ENCODE assay signal across 1 cellular context in genomic region chr7:73683056-73683915, GRCh38.
TF ChIP-seq lines count a peak whose summit lies in the region.

TSS of gene BUD23 (plus strand) at chr7:73683597. CDS start at chr7:73683626, 29 bp downstream.
TSS of gene DNAJC30 (minus strand) at chr7:73683453. CDS start at chr7:73683423, 30 bp downstream.

TF ChIP-seq in K562, 482 proteins besides CTCF, POLR2A, EP300 and RAD21 (continued from another document and continues in another):
- no peak for TF ChIP-seq E4F1 (CRISPR knock-in tag; IDR thresholded peaks at IDR 0.05; ENCODE audit: borderline replicate concordance)
- no peak for TF ChIP-seq ZBTB49 (CRISPR knock-in tag; IDR thresholded peaks at IDR 0.05; ENCODE audit: borderline replicate concordance)
- no peak for TF ChIP-seq IRF9 (tag; IDR thresholded peaks at IDR 0.05)
- TF ChIP-seq ZNF507 (tag; conservative IDR thresholded peaks at IDR 0.05), result no peak
- TF ChIP-seq RBM39 (optimal IDR thresholded peaks at IDR 0.05; ENCODE audit: low read depth, low read length), result no peak
- peak; percentile 89; the same call in 1 of the 2 replicates for TF ChIP-seq ZNF395 (CRISPR knock-in tag; IDR thresholded peaks at IDR 0.05)
- TF ChIP-seq AFF4 (CRISPR knock-in tag; IDR thresholded peaks at IDR 0.05), result 0 out of 2 replicates have a peak, but pooled peaks have one; percentile 39
- TF ChIP-seq C11orf30 (IDR thresholded peaks at IDR 0.05; ENCODE audit: low read depth), result peak; percentile 99
- peak; percentile 79 for TF ChIP-seq FOS (IDR thresholded peaks at IDR 0.05; ENCODE audit: extremely low read depth, insufficient read length)
- no peak for TF ChIP-seq KLF10 (CRISPR knock-in tag; IDR thresholded peaks at IDR 0.05)
- no peak for TF ChIP-seq ZBTB43 (CRISPR knock-in tag; IDR thresholded peaks at IDR 0.05)
- TF ChIP-seq RFX7 (CRISPR knock-in tag; IDR thresholded peaks at IDR 0.05), result no peak
- TF ChIP-seq IFI16 (CRISPR knock-in tag; IDR thresholded peaks at IDR 0.05), result no peak
- peak; percentile 51 for TF ChIP-seq HNRNPLL (IDR thresholded peaks at IDR 0.05; ENCODE audit: low read depth, low read length, poor library complexity, severe bottlenecking)
- TF ChIP-seq BCOR (IDR thresholded peaks at IDR 0.05), result peak; percentile 19; the same call in 1 of the 2 replicates
- TF ChIP-seq SRSF9 (IDR thresholded peaks at IDR 0.05; ENCODE audit: borderline replicate concordance, low read depth, low read length), result no peak
- TF ChIP-seq GABPA (tag; conservative IDR thresholded peaks at IDR 0.05; ENCODE audit: low read depth), result peak; percentile 45; the same call in 1 of the 2 replicates
- no peak for TF ChIP-seq DDX20 (tag; IDR thresholded peaks at IDR 0.05; ENCODE audit: low read depth)
- TF ChIP-seq MEF2A (IDR thresholded peaks at IDR 0.05; ENCODE audit: control insufficient read depth, low read depth, low read length), result no peak
- TF ChIP-seq ZNF75A (CRISPR knock-in tag; IDR thresholded peaks at IDR 0.05), result no peak
- TF ChIP-seq ZNF41 (CRISPR knock-in tag; conservative IDR thresholded peaks at IDR 0.05), result no peak
- TF ChIP-seq ZFP36 (IDR thresholded peaks at IDR 0.05; ENCODE audit: low read depth, low read length, partially characterized antibody), result no peak
- peak; percentile 99 for TF ChIP-seq MTA1 (IDR thresholded peaks at IDR 0.05; ENCODE audit: borderline replicate concordance)
- no peak for TF ChIP-seq CEBPB (tag; IDR thresholded peaks at IDR 0.05)
- TF ChIP-seq SNIP1 (IDR thresholded peaks at IDR 0.05; ENCODE audit: low read depth), result no peak
- no peak for TF ChIP-seq POLR3G (IDR thresholded peaks at IDR 0.05; ENCODE audit: extremely low read depth, insufficient read length, insufficient replicate concordance)
- TF ChIP-seq E2F5 (CRISPR knock-in tag; IDR thresholded peaks at IDR 0.05), result no peak
- TF ChIP-seq ID3 (CRISPR knock-in tag; IDR thresholded peaks at IDR 0.05), result no peak
- TF ChIP-seq ID3 (tag; IDR thresholded peaks at IDR 0.05), result no peak
- TF ChIP-seq ETV5 (CRISPR knock-in tag; IDR thresholded peaks at IDR 0.05; ENCODE audit: low read depth), result peak; percentile 51
- TF ChIP-seq SAFB (IDR thresholded peaks at IDR 0.05; ENCODE audit: borderline replicate concordance, low read depth, low read length), result peak; percentile 30; the same call in 1 of the 2 replicates
- TF ChIP-seq MYC (IDR thresholded peaks at IDR 0.05; ENCODE audit: low read depth, low read length), result peak; percentile 99
- peak; percentile 91 for TF ChIP-seq MYC (CRISPR knock-in tag; IDR thresholded peaks at IDR 0.05; ENCODE audit: borderline replicate concordance, low read depth)
- no peak for TF ChIP-seq ARID1B (IDR thresholded peaks at IDR 0.05)
- TF ChIP-seq EHMT2 (IDR thresholded peaks at IDR 0.05), result peak; percentile 47; the same call in 1 of the 2 replicates
- TF ChIP-seq DIDO1 (tag; IDR thresholded peaks at IDR 0.05; ENCODE audit: low read depth), result peak; percentile 87
- TF ChIP-seq PHB (CRISPR knock-in tag; IDR thresholded peaks at IDR 0.05), result 0 out of 2 replicates have a peak, but pooled peaks have one; percentile 57
- 0 out of 2 replicates have a peak, but pooled peaks have one; percentile 34 for TF ChIP-seq TEAD4 (IDR thresholded peaks at IDR 0.05; ENCODE audit: low read length)
- no peak for TF ChIP-seq TEAD4 (CRISPR knock-in tag; IDR thresholded peaks at IDR 0.05; ENCODE audit: borderline replicate concordance)
- peak; percentile 21; the same call in 1 of the 2 replicates for TF ChIP-seq CTBP1 (IDR thresholded peaks at IDR 0.05; ENCODE audit: borderline replicate concordance)
- TF ChIP-seq CHD1 (IDR thresholded peaks at IDR 0.05; ENCODE audit: low read length), result peak; percentile 77
- no peak for TF ChIP-seq ZHX1 (conservative IDR thresholded peaks at IDR 0.05; ENCODE audit: low read length)
- no peak for TF ChIP-seq ZC3H11A (IDR thresholded peaks at IDR 0.05; ENCODE audit: low read depth, low read length)
- TF ChIP-seq ZBTB34 (CRISPR knock-in tag; IDR thresholded peaks at IDR 0.05), result no peak
- peak; percentile 99 for TF ChIP-seq ZFX (CRISPR knock-in tag; IDR thresholded peaks at IDR 0.05)
- TF ChIP-seq ATF1 (CRISPR knock-in tag; IDR thresholded peaks at IDR 0.05), result peak; percentile 92
- peak; percentile 99 for TF ChIP-seq ATF1 (tag; IDR thresholded peaks at IDR 0.05)
- TF ChIP-seq CBX1 (IDR thresholded peaks at IDR 0.05; ENCODE audit: low read depth), result 0 out of 2 replicates have a peak, but pooled peaks have one; percentile 9
- no peak for TF ChIP-seq ZNF431 (CRISPR knock-in tag; IDR thresholded peaks at IDR 0.05)
- TF ChIP-seq PCBP2 (IDR thresholded peaks at IDR 0.05; ENCODE audit: low read depth, low read length, poor library complexity, severe bottlenecking), result no peak
- TF ChIP-seq MTA2 (IDR thresholded peaks at IDR 0.05; ENCODE audit: low read depth), result no peak
